ENCODE assay signal across 8 cellular contexts in genomic region chr12:106138646-106139421, GRCh38. TPM values are rescaled to one million over a fixed set of nuclear protein-coding genes. Genes with fewer than 3 reads are reported as not detected.
DNase-seq lines count a peak whose midpoint lies in the region; ATAC-seq and TF ChIP-seq lines count a peak whose summit lies in the region.

NUAK1 (minus strand) TSS chr12:106138954; CDS start chr12:106138653, 301 bp downstream.

- H3K4me3 ChIP-seq in vagina = peak within 1 kb of the TSS; percentile 77 to 97

- H3K4me1 Mint-ChIP-seq in activated T-helper 1 cell treated with anti-CD3 and anti-CD28 coated beads, Interleukin-12 subunit alpha, Interleukin-12 subunit beta, Interleukin-2, Interleukin-4 antibody, amounts not matched to agents 30 ng/mL and 10 ng/mL and 1 ng/mL, durations not matched to agents 14 hours and 24 hours and 36 hours (ENCODE audit: low read depth) = no peaks in the 10 kb centered on the region
- H3K4me1 Mint-ChIP-seq in naive thymus-derived CD8-positive, alpha-beta T cell = peaks cover 7 to 20% (median 14%) of the 10 kb centered on the region in 4 donors

- no peak for TF ChIP-seq POLR2A in vagina (IDR thresholded peaks at IDR 0.05)

- H3K9me3 Mint-ChIP-seq in activated T-helper 1 cell treated with anti-CD3 and anti-CD28 coated beads, Interleukin-12 subunit alpha, Interleukin-12 subunit beta, Interleukin-2, Interleukin-4 antibody, amounts not matched to agents 30 ng/mL and 10 ng/mL and 1 ng/mL, durations not matched to agents 14 hours and 24 hours and 36 hours = no peaks in the 10 kb centered on the region
- peaks cover 0 to 2% (median 0%) of the 10 kb centered on the region in 9 donors for H3K9me3 Mint-ChIP-seq in naive thymus-derived CD8-positive, alpha-beta T cell

- H3K27me3 ChIP-seq in foreskin keratinocyte (no peaks in the 10 kb centered on the region), vagina (no peaks in the 10 kb centered on the region)

- H3K36me3 Mint-ChIP-seq in activated T-helper 1 cell treated with anti-CD3 and anti-CD28 coated beads, Interleukin-12 subunit alpha, Interleukin-12 subunit beta, Interleukin-2, Interleukin-4 antibody, amounts not matched to agents 30 ng/mL and 10 ng/mL and 1 ng/mL, durations not matched to agents 14 hours and 24 hours and 36 hours (ENCODE audit: low read depth) = peaks cover 3% of the 10 kb centered on the region
- H3K36me3 Mint-ChIP-seq in naive thymus-derived CD8-positive, alpha-beta T cell = peaks cover 0 to 10% (median 5%) of the 10 kb centered on the region in 3 donors

- H3K27ac ChIP-seq in foreskin keratinocyte (peak within 1 kb of the TSS; percentile 78), vagina (peak within 1 kb of the TSS; percentile 94)

- no peak within 1 kb of the TSS for H3K27ac Mint-ChIP-seq in activated T-helper 1 cell treated with anti-CD3 and anti-CD28 coated beads, Interleukin-12 subunit alpha, Interleukin-12 subunit beta, Interleukin-2, Interleukin-4 antibody, amounts not matched to agents 30 ng/mL and 10 ng/mL and 1 ng/mL, durations not matched to agents 14 hours and 24 hours and 36 hours
- H3K27ac Mint-ChIP-seq in naive thymus-derived CD8-positive, alpha-beta T cell = no peak within 1 kb of the TSS

- POLR2A ChIA-PET in naive thymus-derived CD8-positive, alpha-beta T cell (lab: Charles Lee) = no interaction called here

- H3K27me3 Mint-ChIP-seq in activated T-helper 1 cell treated with anti-CD3 and anti-CD28 coated beads, Interleukin-12 subunit alpha, Interleukin-12 subunit beta, Interleukin-2, Interleukin-4 antibody, amounts not matched to agents 30 ng/mL and 10 ng/mL and 1 ng/mL, durations not matched to agents 14 hours and 24 hours and 36 hours (ENCODE audit: insufficient read depth) = peaks cover 48% of the 10 kb centered on the region
- peaks cover 39 to 82% (median 62%) of the 10 kb centered on the region in 5 donors for H3K27me3 Mint-ChIP-seq in naive thymus-derived CD8-positive, alpha-beta T cell

- H3K36me3 ChIP-seq in vagina = no peaks in the 10 kb centered on the region

- H3K4me1 ChIP-seq in foreskin keratinocyte (peaks cover 28% of the 10 kb centered on the region), vagina (peaks cover 54% of the 10 kb centered on the region)

- peak within 1 kb of the TSS; percentile 59 for H3K4me3 Mint-ChIP-seq in activated T-helper 1 cell treated with anti-CD3 and anti-CD28 coated beads, Interleukin-12 subunit alpha, Interleukin-12 subunit beta, Interleukin-2, Interleukin-4 antibody, amounts not matched to agents 30 ng/mL and 10 ng/mL and 1 ng/mL, durations not matched to agents 14 hours and 24 hours and 36 hours
- H3K4me3 Mint-ChIP-seq in naive thymus-derived CD8-positive, alpha-beta T cell = peak within 1 kb of the TSS; percentile 55 to 86 (median 79)

- DNase-seq in NCI-H2081 (lab: John Stamatoyannopoulos, UW) (peak; percentile 68 to 70), NCI-H2081 treated with DMSO at 0.1 percent for 48 hours (lab: John Stamatoyannopoulos, UW) (no peak), NCI-H1105 treated with DMSO at 0.1 percent for 48 hours (lab: John Stamatoyannopoulos, UW) (peak; percentile 76), foreskin keratinocyte (peak in 1 of 2 donors; percentile 61), vagina (ENCODE audit: extremely low spot score in 2 of 2) (no peak)
- DNase-seq in activated T-helper 1 cell treated with anti-CD3 and anti-CD28 coated beads, Interleukin-12 subunit alpha, Interleukin-12 subunit beta, Interleukin-2, Interleukin-4 antibody, amounts not matched to agents 30 ng/mL and 10 ng/mL and 1 ng/mL, durations not matched to agents 14 hours and 24 hours and 36 hours (ENCODE audit: low spot score) = no peak
- peak in 3 of 10 donors; percentile 1 to 11 (median 7) for DNase-seq in naive thymus-derived CD8-positive, alpha-beta T cell

- intact Hi-C loops in activated T-helper 1 cell treated with anti-CD3 and anti-CD28 coated beads, Interleukin-12 subunit alpha, Interleukin-12 subunit beta, Interleukin-2, Interleukin-4 antibody, amounts not matched to agents 30 ng/mL and 10 ng/mL and 1 ng/mL, durations not matched to agents 14 hours and 24 hours and 36 hours (cut with micrococcal nuclease) = no loop called here
- intact Hi-C loops in vagina (cut with DNase I) = loop anchor here (5.0 kb wide), 2 partner anchors 432 to 717 kb away; no protein-coding TSS in a partner anchor

- no peak for TF ChIP-seq CTCF in foreskin keratinocyte (conservative IDR thresholded peaks at IDR 0.05)
- TF ChIP-seq CTCF in vagina (IDR thresholded peaks at IDR 0.05) = no peak

- no peaks in the 10 kb centered on the region for H3K9me3 ChIP-seq in vagina

- ATAC-seq in foreskin keratinocyte (peak; percentile 38), GM18873 (IDR thresholded peaks at IDR 0.05; ENCODE audit: low FRiP score, unreplicated experiment) (no peak)
- ATAC-seq in naive thymus-derived CD8-positive, alpha-beta T cell = peak; percentile 46 to 64

RNA-seq across cellular contexts. Expression of gene NUAK1, which starts in this region (rescaled TPM):
- 0.05 TPM in 1 of 2 replicates, not detected in the other for total RNA-seq in activated T-helper 1 cell treated with anti-CD3 and anti-CD28 coated beads, Interleukin-12 subunit alpha, Interleukin-12 subunit beta, Interleukin-2, Interleukin-4 antibody, amounts not matched to agents 30 ng/mL and 10 ng/mL and 1 ng/mL, durations not matched to agents 14 hours and 24 hours and 36 hours
- 21.6 and 55.4 TPM in 2 replicates for total RNA-seq in foreskin keratinocyte
- 6.3 and 13.7 TPM in 2 replicates for polyA plus RNA-seq in foreskin keratinocyte
- not detected for total RNA-seq in naive thymus-derived CD8-positive, alpha-beta T cell
- polyA plus RNA-seq in naive thymus-derived CD8-positive, alpha-beta T cell = under 1 TPM in 1 of 3 donors, not detected in 2; 0.08 TPM
- total RNA-seq in vagina = 22.8 TPM

Comparison
In these comparisons a context has a peak if more than half of its experiments do, and no peak if none do; other contexts are left out.
1. RNA of gene NUAK1 (total RNA-seq): 22.8 TPM in vagina (single experiment) and 21.6 to 55.4 TPM in foreskin keratinocyte; 0.05 TPM in activated T-helper 1 cell treated with anti-CD3 and anti-CD28 coated beads, Interleukin-12 subunit alpha, Interleukin-12 subunit beta, Interleukin-2, Interleukin-4 antibody, amounts not matched to agents 30 ng/mL and 10 ng/mL and 1 ng/mL, durations not matched to agents 14 hours and 24 hours and 36 hours and not detected in naive thymus-derived CD8-positive, alpha-beta T cell; every median in the first group is over 10 times any median in the second.
2. DNase-seq: peak in NCI-H2081 (2 of 2) and NCI-H1105 treated with DMSO at 0.1 percent for 48 hours (single experiment); none in NCI-H2081 treated with DMSO at 0.1 percent for 48 hours (single experiment), activated T-helper 1 cell treated with anti-CD3 and anti-CD28 coated beads, Interleukin-12 subunit alpha, Interleukin-12 subunit beta, Interleukin-2, Interleukin-4 antibody, amounts not matched to agents 30 ng/mL and 10 ng/mL and 1 ng/mL, durations not matched to agents 14 hours and 24 hours and 36 hours (single experiment) and vagina (0 of 2).
3. Peak in ATAC-seq in naive thymus-derived CD8-positive, alpha-beta T cell; RNA of the gene not detected or under 1 TPM.